Comparison of ENCODE assay signal across 13 cellular contexts in genomic region chr17:80817861-80818260, GRCh38.
A peak's percentile ranks its signal among the peaks of the same experiment; 100 is the strongest.
DNase-seq lines count a peak whose midpoint lies in the region; ATAC-seq, FAIRE-seq and TF ChIP-seq lines count a peak whose summit lies in the region.
"Had no signal": no experiment of that assay in that cellular context is flagged by ENCODE, and none has a peak within 500 bp of the region (broad histone marks: within the 10 kb centered on the region; RNA-seq: fewer than 3 reads in every experiment).

No MANE protein-coding gene starts in this region.

- peaks cover 0 to 4% of the 10 kb centered on the region in 2 experiments for H3K36me3 ChIP-seq in keratinocyte (ENCODE audit: control insufficient read depth in 2 of 2, extremely low read depth in 1 of 2, insufficient read depth in 2 of 2, low read length in 2 of 2)
- H3K36me3 ChIP-seq in OCI-LY7 (ENCODE audit: insufficient read depth, low read length), result peaks cover 3% of the 10 kb centered on the region; the same call in 1 of the 2 replicates
- H3K36me3 ChIP-seq: cardiac muscle cell had no signal

- H3K79me2 ChIP-seq in keratinocyte (ENCODE audit: control insufficient read depth, insufficient read depth, low read length), result no peaks in the 10 kb centered on the region
- H3K79me2 ChIP-seq in OCI-LY7 (ENCODE audit: insufficient read depth, low read depth, low read length), result no peaks in the 10 kb centered on the region

- no peaks in the 10 kb centered on the region for H3K9me1 ChIP-seq in keratinocyte (ENCODE audit: control insufficient read depth, extremely low read depth, insufficient read depth, low read length)

- H2AFZ ChIP-seq in keratinocyte (ENCODE audit: control insufficient read depth, low read length) (no peak overlapping the region), OCI-LY7 (ENCODE audit: low read length) (no peak overlapping the region)

- H3K27me3 ChIP-seq in keratinocyte (ENCODE audit: control insufficient read depth, extremely low read depth, insufficient read depth, low read length), result no peaks in the 10 kb centered on the region
- H3K27me3 ChIP-seq: cardiac muscle cell, suprapubic skin had no signal

- H3K27me3 Mint-ChIP-seq in activated T-helper 17 cell treated with anti-CD3 and anti-CD28 coated beads, Interleukin-2, amount 50 U/mL, for 72 hours, result no peaks in the 10 kb centered on the region

- CTCF ChIA-PET in OCI-LY7 (lab: Charles Lee; ENCODE audit: unreplicated experiment), result no interaction called here

- DNase-seq in AG20443 (ENCODE audit: low spot score) (peak; percentile 27), GM03348 (ENCODE audit: low spot score) (peak; percentile 37), keratinocyte (ENCODE audit: low read depth, low spot score) (no peak), OCI-LY7 (ENCODE audit: low spot score) (no peak), NCI-H69 (lab: John Stamatoyannopoulos, UW) (no peak)
- DNase-seq: Karpas-422, NCI-H2081 had no signal

- POLR2A ChIA-PET in OCI-LY7 (lab: Charles Lee), result interaction anchor here (0.8 kb wide), 1 partner anchor 9 kb away, joined by 3 read pairs; no protein-coding TSS in a partner anchor

- TF ChIP-seq CTCF in keratinocyte (optimal IDR thresholded peaks at IDR 0.05 in 1 of 3, IDR thresholded peaks at IDR 0.05 in 1 of 3, conservative IDR thresholded peaks at IDR 0.05 in 1 of 3; ENCODE audit: extremely low read depth in 1 of 3, insufficient read depth in 2 of 3, low read length in 3 of 3) (no peak), OCI-LY7 (conservative IDR thresholded peaks at IDR 0.05; ENCODE audit: low read length) (no peak)

- peak; percentile 51 for FAIRE-seq in keratinocyte (lab: Jason Lieb, UNC)
- FAIRE-seq: D721Med had no signal

- H3K9me2 ChIP-seq in OCI-LY7 (ENCODE audit: insufficient read depth, low read length), result no peaks in the 10 kb centered on the region

- peaks cover 43% of the 10 kb centered on the region for H3K4me1 Mint-ChIP-seq in activated T-helper 17 cell treated with anti-CD3 and anti-CD28 coated beads, Interleukin-2, amount 50 U/mL, for 72 hours

- H3K4me2 ChIP-seq in keratinocyte (ENCODE audit: control insufficient read depth, extremely low read depth, insufficient read depth, low read depth, low read length) (peak overlapping the region; percentile 22), OCI-LY7 (ENCODE audit: low read length) (no peak overlapping the region)

- peak overlapping the region; percentile 78 for H3K27ac Mint-ChIP-seq in activated T-helper 17 cell treated with anti-CD3 and anti-CD28 coated beads, Interleukin-2, amount 50 U/mL, for 72 hours

- intact Hi-C loops in OCI-LY7 (cut with micrococcal nuclease; ENCODE audit: unreplicated experiment), result no loop called here

- no peaks in the 10 kb centered on the region for H4K20me1 ChIP-seq in keratinocyte (ENCODE audit: control insufficient read depth, extremely low read depth, insufficient read depth, low read length)
- no peaks in the 10 kb centered on the region for H4K20me1 ChIP-seq in OCI-LY7 (ENCODE audit: insufficient read depth, low read length)

- H3K9me3 ChIP-seq in keratinocyte (ENCODE audit: control insufficient read depth, low read depth, low read length) (no peaks in the 10 kb centered on the region), OCI-LY7 (ENCODE audit: low read length) (no peaks in the 10 kb centered on the region)
- H3K9me3 ChIP-seq: suprapubic skin had no signal

- no peak overlapping the region for H3K27ac ChIP-seq in keratinocyte (ENCODE audit: control insufficient read depth, insufficient read depth, low read length)
- no peak overlapping the region for H3K27ac ChIP-seq in OCI-LY7 (ENCODE audit: low read depth, low read length, poor library complexity, severe bottlenecking)
- H3K27ac ChIP-seq: cardiac muscle cell, suprapubic skin had no signal

- peaks cover 15% of the 10 kb centered on the region for H3K36me3 Mint-ChIP-seq in activated T-helper 17 cell treated with anti-CD3 and anti-CD28 coated beads, Interleukin-2, amount 50 U/mL, for 72 hours (ENCODE audit: low read depth)

- dilution Hi-C loops in keratinocyte (cut with MboI; ENCODE audit: extremely low pct_ligation_motif_present, low sequenced_read_pairs), result no loop called here

- no TSS peak for BruUV-seq in OCI-LY7 (replicated peaks; lab: Mats Ljungman, UMichigan)

- H3K9me3 Mint-ChIP-seq in activated T-helper 17 cell treated with anti-CD3 and anti-CD28 coated beads, Interleukin-2, amount 50 U/mL, for 72 hours, result no peaks in the 10 kb centered on the region

- H3K4me3 Mint-ChIP-seq in activated T-helper 17 cell treated with anti-CD3 and anti-CD28 coated beads, Interleukin-2, amount 50 U/mL, for 72 hours, result no peak overlapping the region

- peak; percentile 48 for ATAC-seq in activated T-helper 17 cell treated with anti-CD3 and anti-CD28 coated beads, Interleukin-2, amount 50 U/mL, for 72 hours (replicated peaks)
- no peak for ATAC-seq in GM21423 (IDR thresholded peaks at IDR 0.05; ENCODE audit: unreplicated experiment)
- ATAC-seq: esophagus mucosa had no signal

- no peak overlapping the region for H3K9ac ChIP-seq in keratinocyte (ENCODE audit: control insufficient read depth, extremely low read depth, insufficient read depth, low read length)

- H3K4me1 ChIP-seq in keratinocyte (ENCODE audit: control insufficient read depth, extremely low read depth, insufficient read depth, low read length), result peaks cover 18% of the 10 kb centered on the region
- H3K4me1 ChIP-seq in OCI-LY7 (ENCODE audit: insufficient read depth, low read length, poor library complexity, severe bottlenecking), result no peaks in the 10 kb centered on the region
- H3K4me1 ChIP-seq: suprapubic skin had no signal

- no peak overlapping the region for H3K4me3 ChIP-seq in keratinocyte (ENCODE audit: control insufficient read depth in 2 of 3, extremely low read depth in 1 of 3, insufficient read depth in 2 of 3, low read depth in 1 of 3, low read length in 3 of 3)
- no peak overlapping the region for H3K4me3 ChIP-seq in OCI-LY7 (ENCODE audit: low read depth, low read length, poor library complexity, severe bottlenecking)
- H3K4me3 ChIP-seq: cardiac muscle cell, suprapubic skin had no signal

Comparison
In these comparisons a context has a peak if more than half of its experiments do, and no peak if none do; other contexts are left out.
1. DNase-seq: peak in AG20443 (single experiment) and GM03348 (single experiment); none in keratinocyte (single experiment), OCI-LY7 (single experiment) and NCI-H69 (single experiment).